Comparison of ENCODE assay signal across 9 cellular contexts in genomic region chr6:158666637-158667359, GRCh38. TPM values are rescaled to one million over a fixed set of nuclear protein-coding genes. Genes with fewer than 3 reads are reported as not detected.
DNase-seq lines count a peak whose midpoint lies in the region; ATAC-seq and TF ChIP-seq lines count a peak whose summit lies in the region.
"Had no signal": no experiment of that assay in that cellular context is flagged by ENCODE, and none has a peak within 500 bp of the region (broad histone marks: within the 10 kb centered on the region; RNA-seq: fewer than 3 reads in every experiment).

No MANE protein-coding gene starts in this region.

- H3K4me3 ChIP-seq in epithelial cell of esophagus (ENCODE audit: low read length) (no peak overlapping the region), Caco-2 (ENCODE audit: low read depth, low read length) (no peak overlapping the region), MG63 (no peak overlapping the region)

- no peaks in the 10 kb centered on the region for H3K9me3 Mint-ChIP-seq in neural crest cell
- H3K9me3 Mint-ChIP-seq in Caco-2 (ENCODE audit: unreplicated experiment): no peaks in the 10 kb centered on the region

- TF ChIP-seq CTCF in epithelial cell of esophagus (IDR thresholded peaks at IDR 0.05; ENCODE audit: insufficient read depth, low read depth, low read length, missing control alignments) (no peak), neural crest cell (conservative IDR thresholded peaks at IDR 0.05) (no peak), Caco-2 (IDR thresholded peaks at IDR 0.05; ENCODE audit: insufficient read depth in 1 of 2, low read depth in 1 of 2, low read length in 1 of 2, severe bottlenecking in 1 of 2, unreplicated experiment in 1 of 2) (no peak)

- no TSS peak for BruUV-seq in Caco-2 (replicated peaks; lab: Mats Ljungman, UMichigan)

- intact Hi-C loops in Caco-2 (cut with micrococcal nuclease; ENCODE audit: unreplicated experiment): no loop called here

- H3K4me1 ChIP-seq in Caco-2: 0 out of 2 replicates have a peak, but pooled peaks cover 3% of the 10 kb centered on the region

- CTCF ChIA-PET in Caco-2 (lab: Charles Lee): no interaction called here

- no peak for ATAC-seq in HG03520 (IDR thresholded peaks at IDR 0.05; ENCODE audit: unreplicated experiment)
- ATAC-seq: Panc1 had no signal

- H3K27ac Mint-ChIP-seq in neural crest cell (ENCODE audit: unreplicated experiment) (peak overlapping the region; percentile 52), Caco-2 (ENCODE audit: unreplicated experiment) (no peak overlapping the region)

- H3K36me3 Mint-ChIP-seq in neural crest cell (ENCODE audit: low read depth) (no peaks in the 10 kb centered on the region), Caco-2 (ENCODE audit: insufficient read depth, unreplicated experiment) (peaks cover 5% of the 10 kb centered on the region)

- no peaks in the 10 kb centered on the region; the same call in 1 of the 2 replicates for H3K27me3 ChIP-seq in Caco-2 (replicated peaks; ENCODE audit: control insufficient read depth, insufficient read depth, low read length)
- no peaks in the 10 kb centered on the region for H3K27me3 ChIP-seq in MG63

- DNase-seq in CD1c-positive myeloid dendritic cell (ENCODE audit: extremely low spot score) (peak; percentile 92), NCI-H2029 (lab: John Stamatoyannopoulos, UW) (peak; percentile 80), epithelial cell of esophagus (ENCODE audit: low read depth) (peak; percentile 75), neural crest cell (ENCODE audit: low read depth, low spot score) (no peak), Caco-2 (no peak), MG63 (no peak)
- no peak for DNase-seq in activated CD4-positive, alpha-beta T cell treated with anti-CD3 and anti-CD28 coated beads, Interleukin-2, amount 50 U/mL, for 1 hour

- H3K27me3 Mint-ChIP-seq in neural crest cell (ENCODE audit: low read depth): peaks cover 45% of the 10 kb centered on the region
- no peaks in the 10 kb centered on the region for H3K27me3 Mint-ChIP-seq in Caco-2 (ENCODE audit: insufficient read depth, unreplicated experiment)

- H3K4me1 Mint-ChIP-seq in neural crest cell (peaks cover 5% of the 10 kb centered on the region), Caco-2 (ENCODE audit: low read depth, unreplicated experiment) (no peaks in the 10 kb centered on the region)

- H3K36me3 ChIP-seq in Caco-2 (ENCODE audit: control insufficient read depth, insufficient read depth, low read length) (no peaks in the 10 kb centered on the region), MG63 (peaks cover 5% of the 10 kb centered on the region)

- POLR2A ChIA-PET in Caco-2 (lab: Charles Lee): no interaction called here

- H3K9me3 ChIP-seq in Caco-2 (no peaks in the 10 kb centered on the region), MG63 (no peaks in the 10 kb centered on the region)

- H3K4me3 Mint-ChIP-seq in neural crest cell (no peak overlapping the region), Caco-2 (ENCODE audit: unreplicated experiment) (no peak overlapping the region)

RNA-seq across cellular contexts. Expression of gene SYTL3, which starts 16.9 kb away (rescaled TPM):
- 0.20 and 0.28 TPM in 2 replicates for total RNA-seq in neural crest cell
- 0.86 and 1.1 TPM in 2 replicates for total RNA-seq in Caco-2 (2022)
- total RNA-seq in MG63 (2014; rRNA removed; shearing (Covaris generic); ENCODE audit: low replicate concordance): 7.7 and 8.9 TPM in 2 replicates

RNA-seq across cellular contexts. Expression of gene DYNLT1, which starts 22.3 kb away (rescaled TPM):
- 117 and 118 TPM in 2 replicates for total RNA-seq in neural crest cell
- 95.6 and 96.6 TPM in 2 replicates for total RNA-seq in Caco-2 (2022)
- total RNA-seq in MG63 (2014; rRNA removed; shearing (Covaris generic); ENCODE audit: low replicate concordance): 133 and 182 TPM in 2 replicates

Comparison
In these comparisons a context has a peak if more than half of its experiments do, and no peak if none do; other contexts are left out.
1. DNase-seq: peak in CD1c-positive myeloid dendritic cell (single experiment), NCI-H2029 (single experiment) and epithelial cell of esophagus (single experiment); none in neural crest cell (single experiment), activated CD4-positive, alpha-beta T cell treated with anti-CD3 and anti-CD28 coated beads, Interleukin-2, amount 50 U/mL, for 1 hour (single experiment), Caco-2 (0 of 2) and MG63 (single experiment).